In the genomic region with DNA sequence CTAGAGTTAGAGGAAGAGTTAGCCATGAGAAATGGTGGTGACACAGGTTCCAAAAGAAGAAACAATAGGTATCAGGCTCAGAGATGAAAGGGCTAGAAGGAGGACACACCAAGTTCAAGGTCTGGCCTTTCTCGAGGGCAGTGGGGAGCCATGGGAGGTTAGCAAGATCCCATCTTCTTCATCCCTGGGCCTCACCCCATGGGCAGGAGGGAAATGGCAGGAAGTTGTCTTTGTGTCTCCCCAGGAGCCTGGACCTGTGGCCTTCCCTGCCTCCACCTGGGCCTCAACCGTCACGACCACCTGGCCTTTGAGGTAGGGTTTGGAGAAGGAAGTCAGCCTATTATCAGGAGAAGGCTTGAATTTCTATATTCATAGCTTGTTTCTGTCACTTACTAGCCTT, we compare ENCODE assay signal across 19 cellular contexts. TPM values are rescaled to one million over a fixed set of nuclear protein-coding genes. Genes with fewer than 3 reads are reported as not detected.
DNase-seq lines count a peak whose midpoint lies in the region; ATAC-seq, FAIRE-seq and TF ChIP-seq lines count a peak whose summit lies in the region.
"Had no signal": no experiment of that assay in that cellular context is flagged by ENCODE, and none has a peak within 500 bp of the region (broad histone marks: within the 10 kb centered on the region; RNA-seq: fewer than 3 reads in every experiment).

No MANE protein-coding gene starts in this region.

- BruUV-seq in OCI-LY7 (replicated peaks; lab: Mats Ljungman, UMichigan) (no TSS peak), endothelial cell of umbilical vein (replicated peaks; lab: Mats Ljungman, UMichigan) (no TSS peak)

- FAIRE-seq in endothelial cell of umbilical vein (lab: Jason Lieb, UNC): no peak

- DNase-seq in cardiac septum (ENCODE audit: low spot score) (peak; percentile 66), left ventricle myocardium superior (no peak), OCI-LY7 (ENCODE audit: low spot score) (no peak), endothelial cell of umbilical vein (ENCODE audit: low read depth, low spot score) (no peak), suprapubic skin (ENCODE audit: low spot score in 2 of 2) (no peak), HuH-7.5 (ENCODE audit: low spot score) (no peak), DMS79 (lab: John Stamatoyannopoulos, UW) (no peak), sigmoid colon (no peak)
- DNase-seq: activated CD4-positive, alpha-beta T cell treated with anti-CD3 and anti-CD28 coated beads, Interleukin-2, amount 50 U/mL, for 4 hours; COR-L47; KBM-7; NCI-H1092; NCI-H2081; NCI-H510A treated with DMSO at 0.1 percent for 48 hours; stimulated activated CD4-positive, alpha-beta T cell treated with anti-CD3 and anti-CD28 coated beads, Interleukin-15, amount 100 ng/mL, for 24 hours had no signal

- TF ChIP-seq POLR2A in endothelial cell of umbilical vein (IDR thresholded peaks at IDR 0.05; ENCODE audit: low read depth, low read length): no peak
- no peak for TF ChIP-seq POLR2A in suprapubic skin (IDR thresholded peaks at IDR 0.05)
- no peak for TF ChIP-seq POLR2A in sigmoid colon (IDR thresholded peaks at IDR 0.05)

- H3K9ac ChIP-seq in endothelial cell of umbilical vein (replicated peaks; ENCODE audit: extremely low read depth, insufficient read depth, low read length): no peak overlapping the region
- H3K9ac ChIP-seq: GM23248 had no signal

- H3K9me3 ChIP-seq in OCI-LY7 (ENCODE audit: low read length): no peaks in the 10 kb centered on the region
- no peaks in the 10 kb centered on the region for H3K9me3 ChIP-seq in endothelial cell of umbilical vein (replicated peaks; ENCODE audit: control insufficient read depth, insufficient read depth, low read length)
- H3K9me3 ChIP-seq in suprapubic skin: no peaks in the 10 kb centered on the region
- H3K9me3 ChIP-seq in sigmoid colon: no peaks in the 10 kb centered on the region

- CTCF ChIA-PET in OCI-LY7 (lab: Charles Lee; ENCODE audit: unreplicated experiment): no interaction called here
- CTCF ChIA-PET in endothelial cell of umbilical vein (lab: Charles Lee): interaction anchor here (1.2 to 4.5 kb wide), 18 partner anchors 11 to 126 kb away, joined by 5 to 112 read pairs (median 10); partner anchors contain the start of gene AQP5

- H2AFZ ChIP-seq in OCI-LY7 (ENCODE audit: low read length) (peak overlapping the region; percentile 60; the same call in 1 of the 2 replicates), endothelial cell of umbilical vein (ENCODE audit: low read depth, low read length) (no peak overlapping the region)

- no peak for TF ChIP-seq EP300 in suprapubic skin (IDR thresholded peaks at IDR 0.05)
- no peak for TF ChIP-seq EP300 in sigmoid colon (IDR thresholded peaks at IDR 0.05)

- no peaks in the 10 kb centered on the region for H3K79me2 ChIP-seq in OCI-LY7 (ENCODE audit: insufficient read depth, low read depth, low read length)
- no peaks in the 10 kb centered on the region for H3K79me2 ChIP-seq in endothelial cell of umbilical vein (ENCODE audit: control insufficient read depth, insufficient read depth, low read length)

- H3K27ac ChIP-seq in OCI-LY7 (ENCODE audit: low read depth, low read length, poor library complexity, severe bottlenecking): no peak overlapping the region
- no peak overlapping the region for H3K27ac ChIP-seq in endothelial cell of umbilical vein (ENCODE audit: insufficient read depth, low read depth, low read length)
- H3K27ac ChIP-seq in suprapubic skin: peak overlapping the region; percentile 57
- no peak overlapping the region for H3K27ac ChIP-seq in sigmoid colon
- H3K27ac ChIP-seq: GM23248 had no signal

- no peaks in the 10 kb centered on the region for H3K9me2 ChIP-seq in OCI-LY7 (ENCODE audit: insufficient read depth, low read length)

- H4K20me1 ChIP-seq in OCI-LY7 (ENCODE audit: insufficient read depth, low read length) (no peaks in the 10 kb centered on the region), endothelial cell of umbilical vein (replicated peaks; ENCODE audit: control insufficient read depth, extremely low read depth, insufficient read depth, low read length) (no peaks in the 10 kb centered on the region)

- no peak for ATAC-seq in left ventricle myocardium superior

- H3K9me1 ChIP-seq in endothelial cell of umbilical vein (replicated peaks; ENCODE audit: control insufficient read depth, extremely low read depth, insufficient read depth, low read length): no peaks in the 10 kb centered on the region

- H3K27me3 ChIP-seq in endothelial cell of umbilical vein (ENCODE audit: control insufficient read depth in 2 of 2, insufficient read depth in 2 of 2, low read length in 2 of 2) (no peaks in the 10 kb centered on the region), suprapubic skin (no peaks in the 10 kb centered on the region), sigmoid colon (no peaks in the 10 kb centered on the region)

- POLR2A ChIA-PET in OCI-LY7 (lab: Charles Lee): no interaction called here
- POLR2A ChIA-PET in endothelial cell of umbilical vein (lab: Charles Lee): no interaction called here

- TF ChIP-seq CTCF in OCI-LY7 (conservative IDR thresholded peaks at IDR 0.05; ENCODE audit: low read length) (no peak), endothelial cell of umbilical vein (IDR thresholded peaks at IDR 0.05; ENCODE audit: extremely low read depth in 1 of 2, insufficient read depth in 1 of 2, low read depth in 1 of 2, low read length in 2 of 2) (no peak), suprapubic skin (IDR thresholded peaks at IDR 0.05) (no peak), sigmoid colon (IDR thresholded peaks at IDR 0.05) (no peak)

- H3K4me1 ChIP-seq in OCI-LY7 (ENCODE audit: insufficient read depth, low read length, poor library complexity, severe bottlenecking) (peaks cover 20% of the 10 kb centered on the region), endothelial cell of umbilical vein (ENCODE audit: control insufficient read depth, extremely low read depth, insufficient read depth, low read length) (peaks cover 11% of the 10 kb centered on the region), suprapubic skin (peaks cover 10% of the 10 kb centered on the region), sigmoid colon (peaks cover 0 to 9% (median 8%) of the 10 kb centered on the region in 4 donors)

- H3K4me3 ChIP-seq in OCI-LY7 (ENCODE audit: low read depth, low read length, poor library complexity, severe bottlenecking) (no peak overlapping the region), endothelial cell of umbilical vein (replicated peaks in 1 of 3; ENCODE audit: insufficient read depth in 1 of 3, low read depth in 1 of 3, low read length in 3 of 3) (no peak overlapping the region), suprapubic skin (no peak overlapping the region), sigmoid colon (no peak overlapping the region)

- H3K36me3 ChIP-seq in OCI-LY7 (ENCODE audit: insufficient read depth, low read length) (no peaks in the 10 kb centered on the region), endothelial cell of umbilical vein (ENCODE audit: control insufficient read depth in 2 of 2, extremely low read depth in 1 of 2, insufficient read depth in 2 of 2, low read length in 2 of 2) (no peaks in the 10 kb centered on the region), suprapubic skin (no peaks in the 10 kb centered on the region), sigmoid colon (no peaks in the 10 kb centered on the region)

- 97% methylated on average over 3 of the region's 3 CpGs for WGBS in suprapubic skin
- 92 to 94% methylated on average over 3 of the region's 3 CpGs for WGBS in sigmoid colon, 2 donors

- intact Hi-C loops in cardiac septum (cut with DNase I) (loop anchor here (5.0 kb wide), 1 partner anchor 77 kb away; no protein-coding TSS in a partner anchor), left ventricle myocardium superior (cut with micrococcal nuclease) (no loop called here), OCI-LY7 (cut with micrococcal nuclease; ENCODE audit: unreplicated experiment) (loop anchor here (2.0 to 10.0 kb wide), 2 partner anchors 80 to 168 kb away; no protein-coding TSS in a partner anchor), endothelial cell of umbilical vein (cut with micrococcal nuclease) (loop anchor here (1.0 kb wide), 4 partner anchors 15 to 75 kb away; no protein-coding TSS in a partner anchor), sigmoid colon (cut with DNase I) (loop anchor here (5.0 kb wide), 1 partner anchor 77 kb away; no protein-coding TSS in a partner anchor)

- dilution Hi-C loops in endothelial cell of umbilical vein (cut with MboI; ENCODE audit: extremely low pct_ligation_motif_present, low sequenced_read_pairs): no loop called here

- H3K4me2 ChIP-seq in OCI-LY7 (ENCODE audit: low read length): 0 out of 2 replicates have a peak overlapping the region, but pooled peaks have one; percentile 45
- peak overlapping the region; percentile 48 for H3K4me2 ChIP-seq in endothelial cell of umbilical vein (ENCODE audit: insufficient read depth, low read length)

RNA-seq across cellular contexts. Expression of gene AQP2, which starts 5.8 kb away (rescaled TPM):
- total RNA-seq in cardiac septum: not detected
- total RNA-seq in left ventricle myocardium superior: not detected
- total RNA-seq in OCI-LY7 (2014; rRNA removed; shearing (Covaris generic)): not detected in 2 replicates
- total RNA-seq in OCI-LY7 (2022): not detected in 2 replicates
- not detected in 2 replicates for total RNA-seq in endothelial cell of umbilical vein
- not detected in 2 replicates for polyA plus RNA-seq in endothelial cell of umbilical vein
- not detected in 2 replicates for polyA plus RNA-seq in endothelial cell of umbilical vein (2011; cell fraction: cytosol; rRNA removed)
- not detected in 2 replicates for polyA plus RNA-seq in endothelial cell of umbilical vein (2011; cell fraction: nucleus; rRNA removed)
- polyA plus RNA-seq in endothelial cell of umbilical vein (2012): not detected in 2 replicates
- polyA minus RNA-seq in endothelial cell of umbilical vein: not detected in 2 replicates
- not detected for polyA minus RNA-seq in endothelial cell of umbilical vein (2011; cell fraction: cytosol; rRNA and poly(A)+ RNA removed)
- not detected in 2 replicates for polyA minus RNA-seq in endothelial cell of umbilical vein (2011; cell fraction: nucleus; rRNA and poly(A)+ RNA removed)
- total RNA-seq in suprapubic skin: under 1 TPM in 1 of 4 donors, not detected in 3; 0.15 TPM
- total RNA-seq in sigmoid colon: not detected
- not detected for polyA plus RNA-seq in sigmoid colon
- total RNA-seq: glomerular endothelial cell, GM23248, left colon, Right ventricle myocardium inferior had no signal
- polyA plus RNA-seq: GM23248 had no signal

RNA-seq across cellular contexts. Expression of gene AQP5, which starts 17.0 kb away (rescaled TPM):
- total RNA-seq in cardiac septum (not detected), left ventricle myocardium superior (0.40 TPM), OCI-LY7 (2022) (not detected in 2 replicates), endothelial cell of umbilical vein (0.67 and 0.95 TPM in 2 replicates), suprapubic skin (100 to 1,000 TPM; 128 to 258 (median 196) TPM), sigmoid colon (not detected)
- not detected in 2 replicates for total RNA-seq in OCI-LY7 (2014; rRNA removed; shearing (Covaris generic))
- polyA plus RNA-seq in endothelial cell of umbilical vein (2.3 and 2.7 TPM in 2 replicates), sigmoid colon (under 1 TPM in 1 of 3 donors, not detected in 2; 0.09 TPM)
- polyA plus RNA-seq in endothelial cell of umbilical vein (2011; cell fraction: cytosol; rRNA removed): 0.76 and 1.8 TPM in 2 replicates
- 1.3 and 2.9 TPM in 2 replicates for polyA plus RNA-seq in endothelial cell of umbilical vein (2011; cell fraction: nucleus; rRNA removed)
- polyA plus RNA-seq in endothelial cell of umbilical vein (2012): 0.23 and 0.31 TPM in 2 replicates
- 0.68 and 0.92 TPM in 2 replicates for polyA minus RNA-seq in endothelial cell of umbilical vein
- polyA minus RNA-seq in endothelial cell of umbilical vein (2011; cell fraction: cytosol; rRNA and poly(A)+ RNA removed): not detected
- polyA minus RNA-seq in endothelial cell of umbilical vein (2011; cell fraction: nucleus; rRNA and poly(A)+ RNA removed): 0.48 TPM in 1 of 2 replicates, not detected in the other
- total RNA-seq: glomerular endothelial cell, GM23248, left colon had no signal
- polyA plus RNA-seq: GM23248 had no signal

RNA-seq across cellular contexts. Expression of gene AQP6, which starts 28.0 kb away (rescaled TPM):
- total RNA-seq in cardiac septum (not detected), left ventricle myocardium superior (not detected), OCI-LY7 (2022) (not detected in 2 replicates), endothelial cell of umbilical vein (not detected in 2 replicates), suprapubic skin (not detected), sigmoid colon (under 1 TPM; 0.14 to 0.83 (median 0.60) TPM)
- not detected in 2 replicates for total RNA-seq in OCI-LY7 (2014; rRNA removed; shearing (Covaris generic))
- polyA plus RNA-seq in endothelial cell of umbilical vein (0.04 TPM in 1 of 2 replicates, not detected in the other), sigmoid colon (under 1 TPM in 1 of 3 donors, not detected in 2; 0.12 TPM)
- polyA plus RNA-seq in endothelial cell of umbilical vein (2011; cell fraction: cytosol; rRNA removed): not detected in 2 replicates
- polyA plus RNA-seq in endothelial cell of umbilical vein (2011; cell fraction: nucleus; rRNA removed): 0.07 and 0.20 TPM in 2 replicates
- not detected in 2 replicates for polyA plus RNA-seq in endothelial cell of umbilical vein (2012)
- not detected in 2 replicates for polyA minus RNA-seq in endothelial cell of umbilical vein
- not detected for polyA minus RNA-seq in endothelial cell of umbilical vein (2011; cell fraction: cytosol; rRNA and poly(A)+ RNA removed)
- not detected in 2 replicates for polyA minus RNA-seq in endothelial cell of umbilical vein (2011; cell fraction: nucleus; rRNA and poly(A)+ RNA removed)
- total RNA-seq: glomerular endothelial cell, GM23248, left colon, Right ventricle myocardium inferior had no signal
- polyA plus RNA-seq: GM23248 had no signal

RNA-seq across cellular contexts. Expression of gene FAIM2, which starts 41.0 kb away (rescaled TPM):
- 1.7 TPM for total RNA-seq in cardiac septum
- total RNA-seq in left ventricle myocardium superior: 8.2 TPM
- total RNA-seq in OCI-LY7 (2014; rRNA removed; shearing (Covaris generic)): not detected in 2 replicates
- total RNA-seq in OCI-LY7 (2022): 0.10 and 0.35 TPM in 2 replicates
- 0.12 TPM in 1 of 2 replicates, not detected in the other for total RNA-seq in endothelial cell of umbilical vein
- 0.01 and 0.22 TPM in 2 replicates for polyA plus RNA-seq in endothelial cell of umbilical vein
- polyA plus RNA-seq in endothelial cell of umbilical vein (2011; cell fraction: cytosol; rRNA removed): 0.10 and 0.12 TPM in 2 replicates
- 0.75 TPM in 1 of 2 replicates, not detected in the other for polyA plus RNA-seq in endothelial cell of umbilical vein (2011; cell fraction: nucleus; rRNA removed)
- 0.33 and 0.91 TPM in 2 replicates for polyA plus RNA-seq in endothelial cell of umbilical vein (2012)
- polyA minus RNA-seq in endothelial cell of umbilical vein: not detected in 2 replicates
- polyA minus RNA-seq in endothelial cell of umbilical vein (2011; cell fraction: cytosol; rRNA and poly(A)+ RNA removed): 0.20 TPM
- polyA minus RNA-seq in endothelial cell of umbilical vein (2011; cell fraction: nucleus; rRNA and poly(A)+ RNA removed): not detected in 2 replicates
- under 1 TPM in 3 of 4 donors, not detected in 1; 0.38 to 0.65 (median 0.56) TPM for total RNA-seq in suprapubic skin
- 10 to 100 TPM in 1 of 4 donors, 1 to 10 TPM in 3; 5.8 to 12.8 (median 7.5) TPM for total RNA-seq in sigmoid colon
- polyA plus RNA-seq in sigmoid colon: 1 to 10 TPM in 2 of 3 donors, not detected in 1; 1.2 to 5.6 TPM
- total RNA-seq: glomerular endothelial cell had no signal

Comparison
In these comparisons a context has a peak if more than half of its experiments do, and no peak if none do; other contexts are left out.
1. RNA of gene AQP5, which starts 17.0 kb away (total RNA-seq): 128 to 258 TPM in suprapubic skin; 0.67 to 0.95 TPM in endothelial cell of umbilical vein, 0.40 TPM in left ventricle myocardium superior (single experiment), not detected in cardiac septum (single experiment), not detected in OCI-LY7 and not detected in sigmoid colon; every median in the first group is over 10 times any median in the second.